ENCODE assay signal across 16 cellular contexts in the genomic region with DNA sequence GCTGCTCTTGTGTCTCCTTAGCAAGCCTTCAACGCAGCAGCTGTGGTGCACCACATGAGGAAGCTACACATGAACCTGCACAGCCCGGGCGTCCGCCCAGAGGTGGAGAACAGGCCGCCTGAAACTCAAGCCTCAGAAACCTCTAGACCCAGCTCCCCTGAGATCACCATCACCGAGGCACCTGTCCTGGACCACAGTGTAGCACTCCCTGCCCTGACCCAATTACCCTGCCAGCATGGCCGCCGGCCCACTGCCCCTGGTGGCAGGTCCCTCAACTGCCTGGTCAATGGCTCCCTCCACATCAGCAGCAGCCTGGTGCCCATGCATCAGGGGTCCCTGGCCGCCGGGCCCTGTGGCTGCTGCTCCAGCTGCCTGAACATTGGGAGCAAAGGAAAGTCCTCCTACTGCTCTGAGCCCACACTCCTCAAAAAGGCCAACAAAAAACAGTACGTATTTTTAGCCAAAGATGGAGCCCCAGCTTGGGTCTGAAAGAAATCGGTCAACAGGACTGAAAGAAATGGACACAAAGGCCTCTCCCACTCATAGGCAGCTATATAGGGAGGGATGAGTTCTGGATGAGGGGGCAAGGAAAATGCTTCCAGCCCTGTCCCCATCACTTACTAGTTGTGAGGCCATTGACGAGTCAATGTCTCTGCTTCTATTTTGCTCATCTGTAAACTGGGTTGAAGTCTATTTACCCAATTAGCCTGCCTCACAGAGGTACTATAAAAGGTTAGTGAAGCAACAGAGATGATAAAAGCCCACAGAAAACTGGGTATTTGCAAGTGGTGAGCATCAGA. TPM values are rescaled to one million over a fixed set of nuclear protein-coding genes. Genes with fewer than 3 reads are reported as not detected.
A peak's percentile ranks its signal among the peaks of the same experiment; 100 is the strongest.
DNase-seq lines count a peak whose midpoint lies in the region; ATAC-seq and TF ChIP-seq lines count a peak whose summit lies in the region.
"Had no signal": no experiment of that assay in that cellular context is flagged by ENCODE, and none has a peak within 500 bp of the region (broad histone marks: within the 10 kb centered on the region; RNA-seq: fewer than 3 reads in every experiment).

No MANE protein-coding gene starts in this region.

- peaks cover 0 to 11% (median 0%) of the 10 kb centered on the region in 11 experiments; a peak in 2 of 22 replicates for H3K9me3 ChIP-seq in BLaER1 treated with 17β-estradiol and CSF1 and Interleukin-3, amounts not matched to agents 10 nM and 100 nM (replicated peaks in 1 of 11)
- no peaks in the 10 kb centered on the region for H3K9me3 ChIP-seq in uterus

- no peak overlapping the region for H3K27ac ChIP-seq in BLaER1 treated with 17β-estradiol and CSF1 and Interleukin-3, amounts not matched to agents 10 nM and 100 nM
- H3K27ac ChIP-seq in coronary artery, result no peak overlapping the region
- H3K27ac ChIP-seq in uterus, result no peak overlapping the region

- H3K36me3 ChIP-seq in BLaER1 treated with 17β-estradiol and CSF1 and Interleukin-3, amounts not matched to agents 10 nM and 100 nM, result peaks cover 0 to 38% (median under 1%) of the 10 kb centered on the region in 11 experiments; a peak in 11 of 22 replicates
- no peaks in the 10 kb centered on the region for H3K36me3 ChIP-seq in uterus

- intact Hi-C loops in uterus (cut with DNase I; ENCODE audit: low total_unique reads), result no loop called here

- peak; percentile 16 for TF ChIP-seq CTCF in NB4 (IDR thresholded peaks at IDR 0.05; ENCODE audit: low read depth, low read length)
- no peak for TF ChIP-seq CTCF in coronary artery (IDR thresholded peaks at IDR 0.05)
- TF ChIP-seq CTCF in uterus (IDR thresholded peaks at IDR 0.05), result no peak

- H3K4me3 ChIP-seq in BLaER1 treated with 17β-estradiol and CSF1 and Interleukin-3, amounts not matched to agents 10 nM and 100 nM, result no peak overlapping the region
- H3K4me3 ChIP-seq in NB4 (ENCODE audit: low read depth, low read length) (no peak overlapping the region), coronary artery (no peak overlapping the region), uterus (no peak overlapping the region)

- peaks cover 7 to 39% (median 18%) of the 10 kb centered on the region in 10 experiments; a peak in 15 of 20 replicates for H3K4me1 ChIP-seq in BLaER1 treated with 17β-estradiol and CSF1 and Interleukin-3, amounts not matched to agents 10 nM and 100 nM
- H3K4me1 ChIP-seq in uterus, result no peaks in the 10 kb centered on the region

- peak; percentile 49 for ATAC-seq in GM19438 (IDR thresholded peaks at IDR 0.05; ENCODE audit: low read depth, unreplicated experiment)
- ATAC-seq: effector memory CD8-positive, alpha-beta T cell; Panc1 had no signal

- no peaks in the 10 kb centered on the region; a peak in 1 of 22 replicates for H4K20me1 ChIP-seq in BLaER1 treated with 17β-estradiol and CSF1 and Interleukin-3, amounts not matched to agents 10 nM and 100 nM

- TF ChIP-seq POLR2A in NB4 (IDR thresholded peaks at IDR 0.05; ENCODE audit: extremely low read depth, insufficient read length) (no peak), uterus (IDR thresholded peaks at IDR 0.05) (no peak)

- no peak overlapping the region for H3K9ac ChIP-seq in BLaER1 treated with 17β-estradiol and CSF1 and Interleukin-3, amounts not matched to agents 10 nM and 100 nM

- H3K27me3 ChIP-seq in BLaER1 treated with 17β-estradiol and CSF1 and Interleukin-3, amounts not matched to agents 10 nM and 100 nM, result no peaks in the 10 kb centered on the region
- no peaks in the 10 kb centered on the region for H3K27me3 ChIP-seq in uterus

- DNase-seq in NB4 (ENCODE audit: low read depth) (no peak), iPS-NIHi11 (ENCODE audit: low spot score) (peak; percentile 49), DMS 273 treated with DMSO at 0.1 percent for 48 hours (lab: John Stamatoyannopoulos, UW) (no peak), coronary artery (ENCODE audit: low spot score) (no peak), SW480 (ENCODE audit: low spot score) (no peak), uterus (no peak)
- DNase-seq: central memory CD4-positive, alpha-beta T cell; effector memory CD8-positive, alpha-beta T cell; foreskin fibroblast; KG1; NCI-H524 treated with DMSO at 0.1 percent for 48 hours; T-cell had no signal

- H3K4me2 ChIP-seq in BLaER1 treated with 17β-estradiol and CSF1 and Interleukin-3, amounts not matched to agents 10 nM and 100 nM, result peak overlapping the region in 10 of 11 experiments; percentile 5 to 57 (median 30); a peak in 18 of 22 replicates

RNA-seq across cellular contexts. Expression of gene CAMK1G, which starts 28.5 kb away (rescaled TPM):
- total RNA-seq in uterus, result 1 to 10 TPM in 1 of 4 donors, under 1 TPM in 1, not detected in 2; 0.43 to 5.6 TPM
- total RNA-seq: osteocyte, T-cell had no signal

RNA-seq across cellular contexts. Expression of gene LAMB3, which starts 40.3 kb away (rescaled TPM):
- 10 to 100 TPM in 1 of 4 donors, under 1 TPM in 2, not detected in 1; under 0.01 to 17.4 (median 0.37) TPM for total RNA-seq in uterus
